Comparison of ENCODE assay signal across 8 cellular contexts in the genomic region with DNA sequence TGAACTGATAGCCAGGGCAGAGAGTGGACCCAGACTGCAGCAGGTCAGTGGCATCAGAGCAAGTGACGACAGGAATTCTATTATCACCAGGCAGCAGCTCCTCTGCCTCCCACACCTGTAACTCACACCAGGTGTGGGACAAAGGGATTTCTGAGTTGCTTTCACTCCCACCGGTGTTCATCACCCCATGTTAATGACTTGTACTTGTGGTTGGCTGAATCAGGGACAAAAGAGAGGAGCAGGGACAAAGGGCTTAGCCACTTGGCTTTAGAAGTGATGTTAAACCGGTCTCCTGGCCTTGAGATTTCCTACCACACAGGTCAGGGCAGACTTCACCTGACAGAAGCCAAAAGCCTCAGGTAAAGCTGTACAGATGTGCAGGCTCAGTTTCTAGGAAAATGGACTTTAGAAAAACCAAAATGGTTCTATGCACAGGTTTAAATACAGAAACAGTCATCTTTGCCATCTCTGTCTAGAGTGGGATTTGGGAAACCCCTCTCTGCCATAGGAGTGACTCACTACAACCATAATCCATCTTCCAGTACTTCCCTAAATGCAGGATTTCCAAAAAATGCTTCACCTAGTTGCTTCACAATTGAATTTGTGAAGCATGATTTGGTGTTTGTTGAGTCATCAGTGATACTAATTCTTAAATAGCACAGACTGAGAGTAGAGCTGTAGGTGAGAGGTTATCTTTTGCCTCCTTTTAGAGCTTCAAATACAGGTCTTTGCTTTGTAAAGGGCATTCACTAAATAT.
DNase-seq lines count a peak whose midpoint lies in the region; ATAC-seq and TF ChIP-seq lines count a peak whose summit lies in the region.

No MANE protein-coding gene starts in this region.

- no peak overlapping the region for H2BK5ac ChIP-seq in neuronal stem cell (ENCODE audit: low read length)

- peak overlapping the region in 9 of 10 donors; percentile 5 to 97 (median 87) for H3K27ac ChIP-seq in heart right ventricle
- peak overlapping the region; percentile 63 for H3K27ac ChIP-seq in right cardiac atrium (ENCODE audit: low read length)
- H3K27ac ChIP-seq in urinary bladder (ENCODE audit: low read depth): peak overlapping the region; percentile 64
- no peak overlapping the region for H3K27ac ChIP-seq in neuronal stem cell (replicated peaks; ENCODE audit: low read length)

- ATAC-seq in heart right ventricle: no peak
- no peak for ATAC-seq in Right ventricle myocardium inferior
- ATAC-seq in right cardiac atrium: no peak

- H3K4me3 ChIP-seq in heart right ventricle (no peak overlapping the region), right cardiac atrium (ENCODE audit: low read length) (no peak overlapping the region), urinary bladder (ENCODE audit: low read depth, low read length) (no peak overlapping the region), neuronal stem cell (ENCODE audit: low read length in 2 of 2) (no peak overlapping the region)

- no peak overlapping the region for H3K23ac ChIP-seq in neuronal stem cell (ENCODE audit: low read depth, low read length, poor library complexity)

- no peak overlapping the region for H3K9ac ChIP-seq in neuronal stem cell (ENCODE audit: low read depth, low read length, poor library complexity)

- H2BK15ac ChIP-seq in neuronal stem cell (ENCODE audit: low read length): no peak overlapping the region

- no peak overlapping the region for H4K91ac ChIP-seq in neuronal stem cell (ENCODE audit: low read depth, low read length, poor library complexity)

- no peaks in the 10 kb centered on the region for H3K27me3 Mint-ChIP-seq in T-helper 2 cell treated with Interferon-gamma antibody and Interleukin-4, amounts not matched to agents 5 μg/mL and 100 μg/mL, for 36 hours (ENCODE audit: low read depth)

- H3K27me3 ChIP-seq in heart right ventricle (no peaks in the 10 kb centered on the region), right cardiac atrium (ENCODE audit: control insufficient read depth, insufficient read depth) (no peaks in the 10 kb centered on the region), neuronal stem cell (ENCODE audit: control insufficient read depth in 3 of 3, insufficient read depth in 3 of 3, low read depth in 1 of 3, low read length in 3 of 3) (peaks cover 0 to 2% (median 0%) of the 10 kb centered on the region in 3 experiments)

- no peak overlapping the region for H2BK120ac ChIP-seq in neuronal stem cell (ENCODE audit: low read depth, low read length)

- no peaks in the 10 kb centered on the region for H3K9me3 Mint-ChIP-seq in T-helper 2 cell treated with Interferon-gamma antibody and Interleukin-4, amounts not matched to agents 5 μg/mL and 100 μg/mL, for 36 hours

- TF ChIP-seq CTCF in heart right ventricle (IDR thresholded peaks at IDR 0.05): no peak

- H2BK12ac ChIP-seq in neuronal stem cell (ENCODE audit: low read length): no peak overlapping the region

- no peak overlapping the region for H3K14ac ChIP-seq in neuronal stem cell (ENCODE audit: low read length)

- H3K36me3 Mint-ChIP-seq in T-helper 2 cell treated with Interferon-gamma antibody and Interleukin-4, amounts not matched to agents 5 μg/mL and 100 μg/mL, for 36 hours (ENCODE audit: low read depth): peaks cover 56% of the 10 kb centered on the region

- H2AFZ ChIP-seq in neuronal stem cell (ENCODE audit: low read length): no peak overlapping the region

- H3K36me3 ChIP-seq in heart right ventricle (peaks cover 0 to 21% (median 0%) of the 10 kb centered on the region in 9 donors), urinary bladder (ENCODE audit: insufficient read depth) (no peaks in the 10 kb centered on the region), neuronal stem cell (replicated peaks in 1 of 2; ENCODE audit: control insufficient read depth in 2 of 2, insufficient read depth in 2 of 2, low read length in 2 of 2) (no peaks in the 10 kb centered on the region)

- intact Hi-C loops in heart right ventricle (cut with DNase I): loop anchor here in 9 of 10 donors (5.0 to 10.0 kb wide), 11 partner anchors 32 to 272 kb away; partner anchors contain the start of gene HIF1A (in 2 of the 9)
- intact Hi-C loops in Right ventricle myocardium inferior (cut with DNase I): loop anchor here (5.0 kb wide), 1 partner anchor 107 kb away; no protein-coding TSS in a partner anchor
- intact Hi-C loops in right cardiac atrium (cut with DNase I): loop anchor here (5.0 to 10.0 kb wide), 4 partner anchors 37 to 215 kb away; partner anchors contain the start of gene HIF1A (in 1 of the 4)

- no peaks in the 10 kb centered on the region for H3K79me1 ChIP-seq in neuronal stem cell (ENCODE audit: low read depth, low read length)

- peak overlapping the region; percentile 66 for H3K4me3 Mint-ChIP-seq in T-helper 2 cell treated with Interferon-gamma antibody and Interleukin-4, amounts not matched to agents 5 μg/mL and 100 μg/mL, for 36 hours

- peak overlapping the region; percentile 89 for H3K27ac Mint-ChIP-seq in T-helper 2 cell treated with Interferon-gamma antibody and Interleukin-4, amounts not matched to agents 5 μg/mL and 100 μg/mL, for 36 hours

- H3K9me3 ChIP-seq in heart right ventricle: no peaks in the 10 kb centered on the region
- H3K9me3 ChIP-seq in right cardiac atrium (ENCODE audit: control insufficient read depth, low read length): no peaks in the 10 kb centered on the region
- no peaks in the 10 kb centered on the region for H3K9me3 ChIP-seq in neuronal stem cell (replicated peaks in 1 of 2; ENCODE audit: control insufficient read depth in 2 of 2, insufficient read depth in 1 of 2, low read depth in 1 of 2, low read length in 2 of 2)

- 63 to 79% methylated on average over 3 of the region's 3 CpGs for WGBS in heart right ventricle, 2 donors
- WGBS in right cardiac atrium: 72% methylated on average over 3 of the region's 3 CpGs
- WGBS in urinary bladder: 78% methylated on average over 3 of the region's 3 CpGs
- no CpG with 5 or more reads among the region's 3 CpGs for WGBS in neuronal stem cell (ENCODE audit: extremely low coverage in 2 of 2, insufficient read length in 2 of 2, insufficient replicate concordance in 1 of 2), 2 donors

- H3K4me1 ChIP-seq in heart right ventricle: peaks cover 17 to 74% (median 60%) of the 10 kb centered on the region in 9 donors
- H3K4me1 ChIP-seq in right cardiac atrium (ENCODE audit: control insufficient read depth, insufficient read depth, low read length): peaks cover 21% of the 10 kb centered on the region
- peaks cover 4% of the 10 kb centered on the region for H3K4me1 ChIP-seq in urinary bladder (ENCODE audit: insufficient read depth)
- peaks cover 4 to 5% of the 10 kb centered on the region in 2 donors for H3K4me1 ChIP-seq in neuronal stem cell (ENCODE audit: control insufficient read depth in 2 of 2, insufficient read depth in 1 of 2, low read depth in 1 of 2, low read length in 2 of 2)

- no peak overlapping the region for H3K4ac ChIP-seq in neuronal stem cell (ENCODE audit: low read length)

- no peak for DNase-seq in heart right ventricle
- DNase-seq in Right ventricle myocardium inferior (ENCODE audit: missing footprints): no peak
- DNase-seq in T-helper 2 cell treated with Interferon-gamma antibody and Interleukin-4, amounts not matched to agents 5 μg/mL and 100 μg/mL, for 36 hours (ENCODE audit: low spot score): no peak
- no peak for DNase-seq in right cardiac atrium
- no peak for DNase-seq in neuronal stem cell (ENCODE audit: low spot score)
- DNase-seq in COR-L47 (lab: John Stamatoyannopoulos, UW): no peak
- DNase-seq in NCI-H524 (lab: John Stamatoyannopoulos, UW): no peak

- peaks cover 66% of the 10 kb centered on the region for H3K4me1 Mint-ChIP-seq in T-helper 2 cell treated with Interferon-gamma antibody and Interleukin-4, amounts not matched to agents 5 μg/mL and 100 μg/mL, for 36 hours (ENCODE audit: low read depth)

- no peak overlapping the region for H3K18ac ChIP-seq in neuronal stem cell (ENCODE audit: low read length)

- H2AK5ac ChIP-seq in neuronal stem cell (ENCODE audit: low read depth, low read length): no peak overlapping the region

- H3K4me2 ChIP-seq in neuronal stem cell (ENCODE audit: insufficient read depth, low read length, poor library complexity, severe bottlenecking): no peak overlapping the region

- H4K8ac ChIP-seq in neuronal stem cell (ENCODE audit: low read depth, low read length): no peak overlapping the region
